Comparison of ENCODE assay signal across 10 cellular contexts in genomic region chr15:95446854-95447253, GRCh38.
A peak's percentile ranks its signal among the peaks of the same experiment; 100 is the strongest.
DNase-seq lines count a peak whose midpoint lies in the region; ATAC-seq and TF ChIP-seq lines count a peak whose summit lies in the region.
"Had no signal": no experiment of that assay in that cellular context is flagged by ENCODE, and none has a peak within 500 bp of the region (broad histone marks: within the 10 kb centered on the region; RNA-seq: fewer than 3 reads in every experiment).

No MANE protein-coding gene starts in this region.

- H3K36me3 ChIP-seq in CD4-positive, CD25-positive, alpha-beta regulatory T cell (ENCODE audit: control insufficient read depth, insufficient read depth, low read length), result no peaks in the 10 kb centered on the region
- no peaks in the 10 kb centered on the region for H3K36me3 ChIP-seq in BE2C

- TF ChIP-seq CTCF in BE2C (IDR thresholded peaks at IDR 0.05; ENCODE audit: low read depth, low read length), result no peak

- H3K4me3 ChIP-seq in CD4-positive, CD25-positive, alpha-beta regulatory T cell (ENCODE audit: low read depth, low read length), result peak overlapping the region; percentile 53
- H3K4me3 ChIP-seq in BE2C (ENCODE audit: low read depth, low read length), result no peak overlapping the region

- no peaks in the 10 kb centered on the region for H3K27me3 ChIP-seq in CD4-positive, CD25-positive, alpha-beta regulatory T cell (ENCODE audit: control insufficient read depth, insufficient read depth, low read length)
- no peaks in the 10 kb centered on the region for H3K27me3 ChIP-seq in BE2C

- peak; percentile 80 to 86 for ATAC-seq in CD4-positive, CD25-positive, alpha-beta regulatory T cell (ENCODE audit: low read depth in 2 of 2)
- peak; percentile 85 for ATAC-seq in GM18868 (IDR thresholded peaks at IDR 0.05; ENCODE audit: unreplicated experiment)
- no peak for ATAC-seq in HG03196 (IDR thresholded peaks at IDR 0.05; ENCODE audit: unreplicated experiment)

- H3K4me1 Mint-ChIP-seq in CD4-positive, CD25-positive, alpha-beta regulatory T cell, result peaks cover 4 to 23% (median 10%) of the 10 kb centered on the region in 4 donors

- H3K27me3 Mint-ChIP-seq in CD4-positive, CD25-positive, alpha-beta regulatory T cell, result no peaks in the 10 kb centered on the region

- H3K9me3 Mint-ChIP-seq in CD4-positive, CD25-positive, alpha-beta regulatory T cell, result peaks cover 0 to 9% (median 1%) of the 10 kb centered on the region in 7 donors

- peaks cover 10% of the 10 kb centered on the region for H3K4me1 ChIP-seq in CD4-positive, CD25-positive, alpha-beta regulatory T cell (ENCODE audit: control insufficient read depth, insufficient read depth, low read length, poor library complexity, severe bottlenecking)
- no peaks in the 10 kb centered on the region for H3K4me1 ChIP-seq in BE2C

- H3K27ac Mint-ChIP-seq in CD4-positive, CD25-positive, alpha-beta regulatory T cell, result peak overlapping the region in 1 of 3 donors; percentile 17

- no peaks in the 10 kb centered on the region for H3K9me3 ChIP-seq in CD4-positive, CD25-positive, alpha-beta regulatory T cell (ENCODE audit: control insufficient read depth in 2 of 2, low read length in 2 of 2)
- H3K9me3 ChIP-seq in BE2C, result no peaks in the 10 kb centered on the region

- DNase-seq in CD4-positive, CD25-positive, alpha-beta regulatory T cell, result peak in 2 of 3 donors; percentile 49 to 78
- DNase-seq in OCI-M1 (lab: John Stamatoyannopoulos, UW), result peak; percentile 37
- DNase-seq in dermis blood vessel endothelial cell, result peak; percentile 54
- no peak for DNase-seq in NCI-H2171 (lab: John Stamatoyannopoulos, UW)
- no peak for DNase-seq in inferior parietal cortex (ENCODE audit: extremely low spot score)
- no peak for DNase-seq in BE2C
- DNase-seq: GOT3, NCI-H1694 treated with DMSO at 0.1 percent for 48 hours had no signal

- H3K36me3 Mint-ChIP-seq in CD4-positive, CD25-positive, alpha-beta regulatory T cell, result no peaks in the 10 kb centered on the region

- no peak overlapping the region for H3K27ac ChIP-seq in CD4-positive, CD25-positive, alpha-beta regulatory T cell (ENCODE audit: insufficient read depth, low read length, poor library complexity, severe bottlenecking)

- peak overlapping the region in 2 of 4 donors; percentile 68 to 69 for H3K4me3 Mint-ChIP-seq in CD4-positive, CD25-positive, alpha-beta regulatory T cell

Comparison
In these comparisons a context has a peak if more than half of its experiments do, and no peak if none do; other contexts are left out.
1. DNase-seq: peak in CD4-positive, CD25-positive, alpha-beta regulatory T cell (2 of 3), OCI-M1 (single experiment) and dermis blood vessel endothelial cell (single experiment); none in NCI-H2171 (single experiment), inferior parietal cortex (single experiment) and BE2C (single experiment).